8 cellular contexts compared by ENCODE assay signal in genomic region chr9:1979815-1980367, GRCh38. TPM values are rescaled to one million over a fixed set of nuclear protein-coding genes. Genes with fewer than 3 reads are reported as not detected.
A peak's percentile ranks its signal among the peaks of the same experiment; 100 is the strongest.
DNase-seq lines count a peak whose midpoint lies in the region; ATAC-seq and TF ChIP-seq lines count a peak whose summit lies in the region.
"Had no signal": no experiment of that assay in that cellular context is flagged by ENCODE, and none has a peak within 500 bp of the region (broad histone marks: within the 10 kb centered on the region; RNA-seq: fewer than 3 reads in every experiment).

No MANE protein-coding gene starts in this region.

- POLR2A ChIA-PET in Caco-2 (lab: Charles Lee): no interaction called here

- ATAC-seq in upper lobe of left lung (ENCODE audit: low FRiP score in 2 of 2): peak; percentile 72 to 75

- CTCF ChIA-PET in Caco-2 (lab: Charles Lee): no interaction called here

- H3K4me1 ChIP-seq in MM.1S (ENCODE audit: low read length) (peaks cover 16% of the 10 kb centered on the region), upper lobe of left lung (peaks cover 0 to 16% (median 2%) of the 10 kb centered on the region in 4 donors), Caco-2 (no peaks in the 10 kb centered on the region), Peyer's patch (no peaks in the 10 kb centered on the region)

- H3K9me2 ChIP-seq in MM.1S (replicated peaks; ENCODE audit: insufficient read depth, low read length): no peaks in the 10 kb centered on the region

- no peak for TF ChIP-seq EP300 in upper lobe of left lung (IDR thresholded peaks at IDR 0.05)

- H3K9ac ChIP-seq in MM.1S (ENCODE audit: low read length): no peak overlapping the region

- H3K36me3 Mint-ChIP-seq in Caco-2 (ENCODE audit: insufficient read depth, unreplicated experiment): no peaks in the 10 kb centered on the region

- TF ChIP-seq CTCF in MM.1S (IDR thresholded peaks at IDR 0.05; ENCODE audit: low read length): no peak
- TF ChIP-seq CTCF in upper lobe of left lung (IDR thresholded peaks at IDR 0.05): no peak
- TF ChIP-seq CTCF in Caco-2 (IDR thresholded peaks at IDR 0.05; ENCODE audit: insufficient read depth in 1 of 2, low read depth in 1 of 2, low read length in 1 of 2, severe bottlenecking in 1 of 2, unreplicated experiment in 1 of 2): no peak
- no peak for TF ChIP-seq CTCF in Peyer's patch (IDR thresholded peaks at IDR 0.05)

- H3K4me1 Mint-ChIP-seq in Caco-2 (ENCODE audit: low read depth, unreplicated experiment): no peaks in the 10 kb centered on the region

- H3K9me3 ChIP-seq in MM.1S (replicated peaks; ENCODE audit: insufficient read depth, low read length) (no peaks in the 10 kb centered on the region), upper lobe of left lung (no peaks in the 10 kb centered on the region), Caco-2 (no peaks in the 10 kb centered on the region), Peyer's patch (no peaks in the 10 kb centered on the region)

- H3K9me3 Mint-ChIP-seq in Caco-2 (ENCODE audit: unreplicated experiment): no peaks in the 10 kb centered on the region

- no peak overlapping the region for H3K4me3 ChIP-seq in MM.1S (ENCODE audit: low read length)
- no peak overlapping the region for H3K4me3 ChIP-seq in upper lobe of left lung
- no peak overlapping the region for H3K4me3 ChIP-seq in Caco-2 (ENCODE audit: low read depth, low read length)
- H3K4me3 ChIP-seq in Peyer's patch: no peak overlapping the region

- WGBS in upper lobe of left lung, 2 donors: 46 to 63% methylated on average over 7 of the region's 7 CpGs

- BruUV-seq in Caco-2 (replicated peaks; lab: Mats Ljungman, UMichigan): no TSS peak

- intact Hi-C loops in Caco-2 (cut with micrococcal nuclease; ENCODE audit: unreplicated experiment): no loop called here

- H3K27ac ChIP-seq in MM.1S (ENCODE audit: low read length) (no peak overlapping the region; the same call in 1 of the 2 replicates), upper lobe of left lung (peak overlapping the region in 3 of 4 donors; percentile 18 to 48 (median 23)), Peyer's patch (no peak overlapping the region)

- TF ChIP-seq POLR2A in upper lobe of left lung (IDR thresholded peaks at IDR 0.05) (no peak), Peyer's patch (IDR thresholded peaks at IDR 0.05) (no peak)

- no peak overlapping the region for H3K4me3 Mint-ChIP-seq in Caco-2 (ENCODE audit: unreplicated experiment)

- DNase-seq in MM.1S: peak; percentile 74
- peak; percentile 90 for DNase-seq in astrocyte of the hippocampus (ENCODE audit: low read depth, low spot score)
- DNase-seq in kidney glomerular epithelial cell (lab: John Stamatoyannopoulos, UW): peak; percentile 83
- peak in 1 of 2 donors; percentile 46 for DNase-seq in upper lobe of left lung
- no peak for DNase-seq in Caco-2
- DNase-seq in Peyer's patch: no peak
- DNase-seq in stimulated activated CD4-positive, alpha-beta T cell treated with anti-CD3 and anti-CD28 coated beads, Interleukin-4, amount 100 ng/mL, for 1 hour: no peak
- DNase-seq: stimulated activated CD4-positive, alpha-beta T cell treated with anti-CD3 and anti-CD28 coated beads, Interleukin-1b, Interleukin-23, amount 100 ng/mL, for 48 hours had no signal

- H3K27me3 ChIP-seq in MM.1S (replicated peaks; ENCODE audit: insufficient read depth, low read length) (no peaks in the 10 kb centered on the region), upper lobe of left lung (no peaks in the 10 kb centered on the region), Caco-2 (replicated peaks; ENCODE audit: control insufficient read depth, insufficient read depth, low read length) (no peaks in the 10 kb centered on the region), Peyer's patch (no peaks in the 10 kb centered on the region)

- H3K79me2 ChIP-seq in MM.1S (ENCODE audit: low read length): no peaks in the 10 kb centered on the region

- no peak overlapping the region for H2AFZ ChIP-seq in MM.1S (ENCODE audit: low read length)

- H3K27me3 Mint-ChIP-seq in Caco-2 (ENCODE audit: insufficient read depth, unreplicated experiment): no peaks in the 10 kb centered on the region

- H3K4me2 ChIP-seq in MM.1S (ENCODE audit: low read depth, low read length): peak overlapping the region; percentile 14; the same call in 1 of the 2 replicates

- H3K36me3 ChIP-seq in MM.1S (replicated peaks; ENCODE audit: insufficient read depth, low read length): no peaks in the 10 kb centered on the region
- H3K36me3 ChIP-seq in upper lobe of left lung: no peaks in the 10 kb centered on the region
- no peaks in the 10 kb centered on the region for H3K36me3 ChIP-seq in Caco-2 (ENCODE audit: control insufficient read depth, insufficient read depth, low read length)
- no peaks in the 10 kb centered on the region for H3K36me3 ChIP-seq in Peyer's patch

- H3K27ac Mint-ChIP-seq in Caco-2 (ENCODE audit: unreplicated experiment): no peak overlapping the region

- no peaks in the 10 kb centered on the region for H4K20me1 ChIP-seq in MM.1S (ENCODE audit: insufficient read depth, low read length)

- H3F3A ChIP-seq in MM.1S (ENCODE audit: insufficient read depth, low read length): no peaks in the 10 kb centered on the region

RNA-seq across cellular contexts. Expression of gene SMARCA2, which starts 35.3 kb away (rescaled TPM):
- 100 to 1,000 TPM in 5 of 6 donors, 10 to 100 TPM in 1; 74.3 to 210 (median 139) TPM for total RNA-seq in upper lobe of left lung
- 7.9 and 13.5 TPM in 2 replicates for total RNA-seq in Caco-2 (2022)
- 100 to 1,000 TPM in 3 of 4 donors, 10 to 100 TPM in 1; 93.7 to 297 (median 113) TPM for total RNA-seq in Peyer's patch

Comparison
In these comparisons a context has a peak if more than half of its experiments do, and no peak if none do; other contexts are left out.
1. DNase-seq: peak in MM.1S (single experiment), astrocyte of the hippocampus (single experiment) and kidney glomerular epithelial cell (single experiment); none in Caco-2 (0 of 2), Peyer's patch (0 of 3) and stimulated activated CD4-positive, alpha-beta T cell treated with anti-CD3 and anti-CD28 coated beads, Interleukin-4, amount 100 ng/mL, for 1 hour (single experiment).
2. H3K27ac ChIP-seq: peak in upper lobe of left lung (3 of 4); none in MM.1S (single experiment) and Peyer's patch (0 of 4).